Comparison of ENCODE assay signal across 8 cellular contexts in the genomic region with DNA sequence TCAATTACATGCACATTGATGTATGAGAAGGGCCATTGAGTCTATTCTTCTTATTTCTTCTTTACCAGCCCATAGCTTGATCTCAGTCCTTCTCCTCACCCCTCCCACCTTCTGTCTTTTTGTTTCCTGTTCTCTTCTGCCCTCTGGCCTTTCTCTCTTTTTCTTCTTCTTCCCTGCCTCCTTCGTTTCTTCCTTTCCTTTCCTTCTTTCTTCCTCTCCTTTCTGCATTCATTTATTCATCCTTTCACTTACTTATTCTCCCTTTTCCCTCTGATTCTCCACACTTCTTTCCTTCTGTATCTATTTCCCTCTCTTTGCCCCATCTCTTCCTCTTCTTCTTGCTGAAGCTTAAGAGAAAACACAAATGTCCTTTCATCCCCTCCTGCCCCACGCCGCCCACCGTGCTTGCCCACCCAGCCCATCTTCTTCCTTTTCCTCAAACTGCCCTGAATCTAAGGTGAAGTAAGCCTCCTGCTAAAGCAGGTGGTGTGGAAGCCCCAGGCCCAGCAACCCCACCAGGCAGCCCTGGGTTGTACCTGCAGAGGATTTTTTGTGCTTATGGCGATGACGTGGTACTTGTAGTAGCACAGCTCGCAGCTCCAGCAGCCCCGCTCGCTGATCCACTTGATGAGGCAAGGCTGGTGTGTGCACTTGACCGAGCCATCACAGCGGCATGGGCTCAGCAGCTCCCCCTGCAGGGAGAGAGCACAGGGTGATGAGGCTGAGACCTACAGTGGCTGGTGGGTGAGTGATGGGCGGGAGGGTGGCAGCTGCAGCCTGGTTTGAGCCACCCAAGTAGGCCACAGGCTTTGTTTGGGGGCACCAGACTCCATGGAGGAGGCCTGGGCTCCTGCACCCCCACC.
DNase-seq lines count a peak whose midpoint lies in the region; ATAC-seq and TF ChIP-seq lines count a peak whose summit lies in the region.

No MANE protein-coding gene starts in this region.

- intact Hi-C loops in natural killer cell (cut with micrococcal nuclease): no loop called here

- no peak for TF ChIP-seq CTCF in natural killer cell (IDR thresholded peaks at IDR 0.05)
- peak; percentile 95 for TF ChIP-seq CTCF in endodermal cell (conservative IDR thresholded peaks at IDR 0.05)

- H3K9ac ChIP-seq in Karpas-422 (ENCODE audit: low read length) (no peak overlapping the region), endodermal cell (ENCODE audit: extremely low read depth, low read length, poor library complexity, severe bottlenecking) (no peak overlapping the region)

- H3K4me1 ChIP-seq in Karpas-422 (ENCODE audit: low read length) (no peaks in the 10 kb centered on the region), endodermal cell (ENCODE audit: control insufficient read depth, insufficient read depth, low read length) (peaks cover 16% of the 10 kb centered on the region)

- H3K4me2 ChIP-seq in Karpas-422 (ENCODE audit: low read depth, low read length, poor library complexity, severe bottlenecking): no peak overlapping the region

- H3K4me3 ChIP-seq in Karpas-422 (ENCODE audit: low read length) (no peak overlapping the region), endodermal cell (ENCODE audit: low read length) (no peak overlapping the region)

- DNase-seq in natural killer cell treated with Interleukin-12 subunit alpha and Interleukin-12 subunit beta and Interleukin-15 and Interleukin-18, amount 100 ng/mL, for 72 hours (ENCODE audit: low spot score): no peak
- DNase-seq in natural killer cell: no peak
- DNase-seq in Karpas-422: peak; percentile 86
- DNase-seq in endodermal cell: peak; percentile 98
- DNase-seq in stimulated activated naive CD8-positive, alpha-beta T cell treated with anti-CD3 and anti-CD28 coated beads, Interleukin-15, amount 100 ng/mL, for 72 hours: peak; percentile 25 to 35
- no peak for DNase-seq in middle frontal gyrus (ENCODE audit: extremely low spot score, low spot score)
- no peak for DNase-seq in effector CD4-positive, alpha-beta T cell
- no peak for DNase-seq in SIG-M5 treated with dmso at 0.1 percent for 504 hours (lab: John Stamatoyannopoulos, UW; ENCODE audit: unreplicated experiment)

- ATAC-seq in natural killer cell treated with Interleukin-12 subunit alpha and Interleukin-12 subunit beta and Interleukin-15 and Interleukin-18, amount 100 ng/mL, for 72 hours: peak; percentile 55 to 61
- no peak for ATAC-seq in natural killer cell
- peak; percentile 76 for ATAC-seq in stimulated activated naive CD8-positive, alpha-beta T cell treated with anti-CD3 and anti-CD28 coated beads, Interleukin-15, amount 100 ng/mL, for 72 hours

- H3K27me3 Mint-ChIP-seq in natural killer cell treated with Interleukin-12 subunit alpha and Interleukin-12 subunit beta and Interleukin-15 and Interleukin-18, amount 100 ng/mL, for 72 hours: no peaks in the 10 kb centered on the region
- no peaks in the 10 kb centered on the region for H3K27me3 Mint-ChIP-seq in natural killer cell (ENCODE audit: low read depth in 2 of 2)
- peaks cover 9% of the 10 kb centered on the region for H3K27me3 Mint-ChIP-seq in endodermal cell (ENCODE audit: insufficient read depth)
- H3K27me3 Mint-ChIP-seq in stimulated activated naive CD8-positive, alpha-beta T cell treated with anti-CD3 and anti-CD28 coated beads, Interleukin-15, amount 100 ng/mL, for 72 hours: no peaks in the 10 kb centered on the region

- no peak overlapping the region for H3K27ac Mint-ChIP-seq in natural killer cell treated with Interleukin-12 subunit alpha and Interleukin-12 subunit beta and Interleukin-15 and Interleukin-18, amount 100 ng/mL, for 72 hours
- H3K27ac Mint-ChIP-seq in natural killer cell: no peak overlapping the region
- no peak overlapping the region for H3K27ac Mint-ChIP-seq in endodermal cell
- no peak overlapping the region for H3K27ac Mint-ChIP-seq in stimulated activated naive CD8-positive, alpha-beta T cell treated with anti-CD3 and anti-CD28 coated beads, Interleukin-15, amount 100 ng/mL, for 72 hours

- H3K27ac ChIP-seq in Karpas-422 (ENCODE audit: low read length): no peak overlapping the region
- H3K27ac ChIP-seq in endodermal cell (ENCODE audit: low read depth, low read length): no peak overlapping the region

- H3K36me3 ChIP-seq in Karpas-422 (ENCODE audit: insufficient read depth, low read length): no peaks in the 10 kb centered on the region
- no peaks in the 10 kb centered on the region for H3K36me3 ChIP-seq in endodermal cell (ENCODE audit: control insufficient read depth, insufficient read depth, low read length)

- H3K4me3 Mint-ChIP-seq in natural killer cell treated with Interleukin-12 subunit alpha and Interleukin-12 subunit beta and Interleukin-15 and Interleukin-18, amount 100 ng/mL, for 72 hours: no peak overlapping the region
- H3K4me3 Mint-ChIP-seq in natural killer cell (no peak overlapping the region), endodermal cell (no peak overlapping the region)
- H3K4me3 Mint-ChIP-seq in stimulated activated naive CD8-positive, alpha-beta T cell treated with anti-CD3 and anti-CD28 coated beads, Interleukin-15, amount 100 ng/mL, for 72 hours: no peak overlapping the region

- no peaks in the 10 kb centered on the region for H3K79me2 ChIP-seq in Karpas-422 (ENCODE audit: low read length)

- WGBS in endodermal cell (ENCODE audit: insufficient coverage in 1 of 2, insufficient read length in 1 of 2), 2 experiments: 74% methylated on average over 9 to 12 of the region's 12 CpGs

- H4K20me1 ChIP-seq in Karpas-422 (ENCODE audit: insufficient read depth, low read depth, low read length): no peaks in the 10 kb centered on the region

- no peaks in the 10 kb centered on the region for H3K9me2 ChIP-seq in Karpas-422 (replicated peaks; ENCODE audit: insufficient read depth, low read length)

- H2AFZ ChIP-seq in Karpas-422 (ENCODE audit: low read length): no peak overlapping the region

- peaks cover 0 to 2% of the 10 kb centered on the region in 2 donors for H3K4me1 Mint-ChIP-seq in natural killer cell treated with Interleukin-12 subunit alpha and Interleukin-12 subunit beta and Interleukin-15 and Interleukin-18, amount 100 ng/mL, for 72 hours (ENCODE audit: low read depth in 2 of 2)
- H3K4me1 Mint-ChIP-seq in natural killer cell (no peaks in the 10 kb centered on the region), endodermal cell (peaks cover 51% of the 10 kb centered on the region)
- H3K4me1 Mint-ChIP-seq in stimulated activated naive CD8-positive, alpha-beta T cell treated with anti-CD3 and anti-CD28 coated beads, Interleukin-15, amount 100 ng/mL, for 72 hours: no peaks in the 10 kb centered on the region

- no peaks in the 10 kb centered on the region for H3K27me3 ChIP-seq in Karpas-422 (ENCODE audit: low read length)
- H3K27me3 ChIP-seq in endodermal cell (ENCODE audit: control insufficient read depth, insufficient read depth, low read length, poor library complexity, severe bottlenecking): no peaks in the 10 kb centered on the region

- H3K9me3 ChIP-seq in Karpas-422 (ENCODE audit: low read length): no peaks in the 10 kb centered on the region
- no peaks in the 10 kb centered on the region for H3K9me3 ChIP-seq in endodermal cell (ENCODE audit: control insufficient read depth, low read length)

- H3K36me3 Mint-ChIP-seq in natural killer cell treated with Interleukin-12 subunit alpha and Interleukin-12 subunit beta and Interleukin-15 and Interleukin-18, amount 100 ng/mL, for 72 hours: no peaks in the 10 kb centered on the region
- no peaks in the 10 kb centered on the region for H3K36me3 Mint-ChIP-seq in natural killer cell
- no peaks in the 10 kb centered on the region for H3K36me3 Mint-ChIP-seq in endodermal cell (ENCODE audit: low read depth)

- H3K9me3 Mint-ChIP-seq in natural killer cell treated with Interleukin-12 subunit alpha and Interleukin-12 subunit beta and Interleukin-15 and Interleukin-18, amount 100 ng/mL, for 72 hours: no peaks in the 10 kb centered on the region
- no peaks in the 10 kb centered on the region for H3K9me3 Mint-ChIP-seq in natural killer cell
- H3K9me3 Mint-ChIP-seq in endodermal cell: no peaks in the 10 kb centered on the region
- H3K9me3 Mint-ChIP-seq in stimulated activated naive CD8-positive, alpha-beta T cell treated with anti-CD3 and anti-CD28 coated beads, Interleukin-15, amount 100 ng/mL, for 72 hours: no peaks in the 10 kb centered on the region

Comparison
In these comparisons a context has a peak if more than half of its experiments do, and no peak if none do; other contexts are left out.
1. ATAC-seq: peak in natural killer cell treated with Interleukin-12 subunit alpha and Interleukin-12 subunit beta and Interleukin-15 and Interleukin-18, amount 100 ng/mL, for 72 hours (2 of 2) and stimulated activated naive CD8-positive, alpha-beta T cell treated with anti-CD3 and anti-CD28 coated beads, Interleukin-15, amount 100 ng/mL, for 72 hours (single experiment); none in natural killer cell (0 of 3).
2. DNase-seq: peak in Karpas-422 (single experiment), endodermal cell (single experiment) and stimulated activated naive CD8-positive, alpha-beta T cell treated with anti-CD3 and anti-CD28 coated beads, Interleukin-15, amount 100 ng/mL, for 72 hours (2 of 2); none in natural killer cell treated with Interleukin-12 subunit alpha and Interleukin-12 subunit beta and Interleukin-15 and Interleukin-18, amount 100 ng/mL, for 72 hours (single experiment), natural killer cell (single experiment), middle frontal gyrus (single experiment), effector CD4-positive, alpha-beta T cell (single experiment) and SIG-M5 treated with dmso at 0.1 percent for 504 hours (single experiment).